21 cellular contexts compared by ENCODE assay signal in the genomic region with DNA sequence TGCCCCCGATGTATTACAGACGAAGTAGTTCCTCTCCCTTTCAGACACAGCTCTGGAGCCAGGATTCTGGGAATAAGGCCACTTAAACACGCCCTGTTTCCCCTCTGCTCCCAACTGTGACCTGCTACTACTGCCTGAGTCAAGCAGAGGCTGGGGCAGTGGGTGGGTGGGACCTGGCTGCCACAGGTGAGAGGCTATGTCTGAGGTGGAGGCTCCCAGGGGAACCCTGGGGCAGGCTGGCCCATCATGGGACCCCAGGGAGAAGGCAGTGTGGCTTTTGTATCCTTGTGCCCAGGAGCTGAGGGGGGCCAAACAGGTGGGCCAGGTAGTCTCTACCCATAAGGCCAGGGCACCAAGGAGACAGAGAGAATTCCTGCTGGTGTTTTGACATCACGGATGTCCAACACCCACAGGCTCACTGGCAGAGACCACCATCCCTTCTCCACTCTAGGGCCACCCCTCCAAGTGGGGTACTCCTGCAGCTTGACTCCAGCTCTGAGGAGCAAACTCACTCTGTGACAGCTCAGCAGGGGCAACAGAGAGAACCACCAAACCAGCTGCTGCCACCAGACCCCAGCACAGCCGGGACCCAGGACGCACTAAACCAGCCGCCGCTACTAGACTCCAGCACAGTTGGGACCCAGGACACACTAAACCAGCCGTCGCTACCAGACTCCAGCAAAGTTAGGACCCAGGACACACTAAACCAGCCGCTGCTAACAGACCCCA.
"Had no signal": no experiment of that assay in that cellular context is flagged by ENCODE, and none has a peak within 500 bp of the region (broad histone marks: within the 10 kb centered on the region; RNA-seq: fewer than 3 reads in every experiment).

No MANE protein-coding gene starts in this region.

- H3K4me3 Mint-ChIP-seq: activated naive CD4-positive, alpha-beta T cell treated with anti-CD3 and anti-CD28 coated beads, Interleukin-2, amount 10 ng/mL, durations not matched to agents 7 days and 5 days; activated naive CD8-positive, alpha-beta T cell treated with anti-CD3 and anti-CD28 coated beads, Interleukin-2, amount 50 U/mL, for 24 hours; mesothelial cell of epicardium; natural killer cell; stimulated activated naive CD8-positive, alpha-beta T cell treated with anti-CD3 and anti-CD28 coated beads, Interleukin-15, Interleukin-2, amounts not matched to agents 100 ng/mL and 50 ng/mL, for 24 hours; T-helper 1 cell treated with Interleukin-12 subunit alpha and Interleukin-12 subunit beta and Interleukin-4 antibody, amounts not matched to agents 30 μg/mL and 1 μg/mL, for 36 hours; WTC11 had no signal

- DNase-seq: activated CD4-positive, alpha-beta T cell treated with anti-CD3 and anti-CD28 coated beads, Interleukin-2, amount 50 U/mL, for 4 hours; activated effector memory CD4-positive, alpha-beta T cell treated with anti-CD3 and anti-CD28 coated beads, Interleukin-2, amount 50 U/mL, for 16 hours; activated naive CD4-positive, alpha-beta T cell treated with anti-CD3 and anti-CD28 coated beads, Interleukin-2, amount 10 ng/mL, durations not matched to agents 7 days and 5 days; activated naive CD8-positive, alpha-beta T cell treated with anti-CD3 and anti-CD28 coated beads, Interleukin-2, amount 50 U/mL, for 24 hours; activated T-cell treated with anti-CD3 and anti-CD28 coated beads, Interleukin-2, amount 50 U/mL, for 48 hours; cortex of kidney; natural killer cell; pancreas; right cardiac atrium; stimulated activated CD4-positive, alpha-beta T cell treated with anti-CD3 and anti-CD28 coated beads, Interleukin-1b, Interleukin-23, amount 100 ng/mL, for 48 hours; substantia nigra; T1000 had no signal

- H3K27ac ChIP-seq: pancreas, psoas muscle, skin epidermis, thyroid gland had no signal

- H3K4me3 ChIP-seq: lung, pancreas, psoas muscle, skin epidermis, thyroid gland had no signal

- H3K4me1 ChIP-seq: pancreas, psoas muscle had no signal

- H3K27me3 ChIP-seq: pancreas, thyroid gland had no signal

- H3K9me3 Mint-ChIP-seq: activated naive CD4-positive, alpha-beta T cell treated with anti-CD3 and anti-CD28 coated beads, Interleukin-2, amount 10 ng/mL, durations not matched to agents 7 days and 5 days; activated naive CD8-positive, alpha-beta T cell treated with anti-CD3 and anti-CD28 coated beads, Interleukin-2, amount 50 U/mL, for 24 hours; mesothelial cell of epicardium; natural killer cell; stimulated activated naive CD8-positive, alpha-beta T cell treated with anti-CD3 and anti-CD28 coated beads, Interleukin-15, Interleukin-2, amounts not matched to agents 100 ng/mL and 50 ng/mL, for 24 hours; T-helper 1 cell treated with Interleukin-12 subunit alpha and Interleukin-12 subunit beta and Interleukin-4 antibody, amounts not matched to agents 30 μg/mL and 1 μg/mL, for 36 hours had no signal

- H3K9me3 ChIP-seq: pancreas, psoas muscle, thyroid gland had no signal

- H3K36me3 ChIP-seq: pancreas had no signal

- H3K27ac Mint-ChIP-seq: activated naive CD4-positive, alpha-beta T cell treated with anti-CD3 and anti-CD28 coated beads, Interleukin-2, amount 10 ng/mL, durations not matched to agents 7 days and 5 days; activated naive CD8-positive, alpha-beta T cell treated with anti-CD3 and anti-CD28 coated beads, Interleukin-2, amount 50 U/mL, for 24 hours; mesothelial cell of epicardium; natural killer cell; stimulated activated naive CD8-positive, alpha-beta T cell treated with anti-CD3 and anti-CD28 coated beads, Interleukin-15, Interleukin-2, amounts not matched to agents 100 ng/mL and 50 ng/mL, for 24 hours; T-helper 1 cell treated with Interleukin-12 subunit alpha and Interleukin-12 subunit beta and Interleukin-4 antibody, amounts not matched to agents 30 μg/mL and 1 μg/mL, for 36 hours; WTC11 had no signal

- H3K27me3 Mint-ChIP-seq: activated naive CD4-positive, alpha-beta T cell treated with anti-CD3 and anti-CD28 coated beads, Interleukin-2, amount 10 ng/mL, durations not matched to agents 7 days and 5 days; activated naive CD8-positive, alpha-beta T cell treated with anti-CD3 and anti-CD28 coated beads, Interleukin-2, amount 50 U/mL, for 24 hours; stimulated activated naive CD8-positive, alpha-beta T cell treated with anti-CD3 and anti-CD28 coated beads, Interleukin-15, Interleukin-2, amounts not matched to agents 100 ng/mL and 50 ng/mL, for 24 hours had no signal

- ATAC-seq: activated naive CD8-positive, alpha-beta T cell treated with anti-CD3 and anti-CD28 coated beads, Interleukin-2, amount 50 U/mL, for 24 hours; left lobe of liver; natural killer cell; pancreas; WTC11 had no signal

- H3K4me1 Mint-ChIP-seq: activated naive CD8-positive, alpha-beta T cell treated with anti-CD3 and anti-CD28 coated beads, Interleukin-2, amount 50 U/mL, for 24 hours; mesothelial cell of epicardium; WTC11 had no signal

- H3K36me3 Mint-ChIP-seq: natural killer cell had no signal
